Comparison of ENCODE assay signal across 29 cellular contexts in genomic region chr2:62089658-62090057, GRCh38.
"Had no signal": no experiment of that assay in that cellular context is flagged by ENCODE, and none has a peak within 500 bp of the region (broad histone marks: within the 10 kb centered on the region; RNA-seq: fewer than 3 reads in every experiment).

No MANE protein-coding gene starts in this region.

- H3K79me2 ChIP-seq: parathyroid adenoma had no signal

- H3K4me1 ChIP-seq: parathyroid adenoma, right lobe of liver, tibial nerve, upper lobe of right lung, uterus had no signal

- ATAC-seq: left colon; mucosa of descending colon; natural killer cell treated with Interleukin-12 subunit alpha and Interleukin-12 subunit beta and Interleukin-15 and Interleukin-18, amount 100 ng/mL, for 72 hours; right lobe of liver; stimulated activated effector memory CD8-positive, alpha-beta T cell treated with anti-CD3 and anti-CD28 coated beads, Interleukin-12 subunit alpha, Interleukin-12 subunit beta, amount 100 ng/mL, for 72 hours; upper lobe of right lung had no signal

- FAIRE-seq: endometrium, islet of Langerhans had no signal

- DNase-seq: dermis blood vessel endothelial cell; effector memory CD4-positive, alpha-beta T cell; foreskin melanocyte; glutamatergic neuron; heart right ventricle; hippocampal formation; left colon; mucosa of descending colon; naive B cell; right lobe of liver; stimulated activated CD4-positive, alpha-beta T cell treated with anti-CD3 and anti-CD28 coated beads, Interleukin-2, amount 100 ng/mL, for 24 hours; stimulated activated CD4-positive, alpha-beta T cell treated with anti-CD3 and anti-CD28 coated beads, Interleukin-4, amount 100 ng/mL, for 24 hours; stimulated activated naive CD4-positive, alpha-beta T cell treated with Interleukin-2 at 50 U/mL for 16 hours; stomach; upper lobe of right lung; uterus had no signal

- H3K9ac ChIP-seq: parathyroid adenoma had no signal

- H3K4me1 Mint-ChIP-seq: neural crest cell; stimulated activated effector memory CD8-positive, alpha-beta T cell treated with anti-CD3 and anti-CD28 coated beads, Interleukin-12 subunit alpha, Interleukin-12 subunit beta, amount 100 ng/mL, for 72 hours had no signal

- H3K27ac ChIP-seq: coronary artery, heart right ventricle, parathyroid adenoma, right lobe of liver, stomach, thoracic aorta, tibial nerve, upper lobe of right lung, uterus had no signal

- H3K27me3 ChIP-seq: heart right ventricle, right lobe of liver, stomach, tibial nerve, upper lobe of right lung, uterus had no signal

- H3K4me3 ChIP-seq: coronary artery, heart right ventricle, lung, mucosa of descending colon, right lobe of liver, stomach, thoracic aorta, tibial nerve, upper lobe of right lung, uterus had no signal

- H2AFZ ChIP-seq: parathyroid adenoma had no signal

- H3K27ac Mint-ChIP-seq: memory B cell; mesothelial cell of epicardium; naive B cell; natural killer cell treated with Interleukin-12 subunit alpha and Interleukin-12 subunit beta and Interleukin-15 and Interleukin-18, amount 100 ng/mL, for 72 hours; progenitor cell of endocrine pancreas; stimulated activated effector memory CD8-positive, alpha-beta T cell treated with anti-CD3 and anti-CD28 coated beads, Interleukin-12 subunit alpha, Interleukin-12 subunit beta, amount 100 ng/mL, for 72 hours had no signal

- H3K9me3 Mint-ChIP-seq: memory B cell; mesothelial cell of epicardium; naive B cell; natural killer cell treated with Interleukin-12 subunit alpha and Interleukin-12 subunit beta and Interleukin-15 and Interleukin-18, amount 100 ng/mL, for 72 hours; neural crest cell; stimulated activated effector memory CD8-positive, alpha-beta T cell treated with anti-CD3 and anti-CD28 coated beads, Interleukin-12 subunit alpha, Interleukin-12 subunit beta, amount 100 ng/mL, for 72 hours had no signal

- H3K4me3 Mint-ChIP-seq: memory B cell; mesothelial cell of epicardium; naive B cell; natural killer cell treated with Interleukin-12 subunit alpha and Interleukin-12 subunit beta and Interleukin-15 and Interleukin-18, amount 100 ng/mL, for 72 hours; neural crest cell; stimulated activated effector memory CD8-positive, alpha-beta T cell treated with anti-CD3 and anti-CD28 coated beads, Interleukin-12 subunit alpha, Interleukin-12 subunit beta, amount 100 ng/mL, for 72 hours had no signal

- H3K36me3 ChIP-seq: heart right ventricle, right lobe of liver, stomach, thoracic aorta, tibial nerve, upper lobe of right lung, uterus had no signal

- H3K36me3 Mint-ChIP-seq: mesothelial cell of epicardium; naive B cell; natural killer cell treated with Interleukin-12 subunit alpha and Interleukin-12 subunit beta and Interleukin-15 and Interleukin-18, amount 100 ng/mL, for 72 hours; stimulated activated effector memory CD8-positive, alpha-beta T cell treated with anti-CD3 and anti-CD28 coated beads, Interleukin-12 subunit alpha, Interleukin-12 subunit beta, amount 100 ng/mL, for 72 hours had no signal

- H3K9me3 ChIP-seq: heart right ventricle, mucosa of descending colon, right lobe of liver, stomach, thoracic aorta, tibial nerve, upper lobe of right lung, uterus had no signal

- H3K27me3 Mint-ChIP-seq: memory B cell, naive B cell, progenitor cell of endocrine pancreas had no signal
